In the genomic region with DNA sequence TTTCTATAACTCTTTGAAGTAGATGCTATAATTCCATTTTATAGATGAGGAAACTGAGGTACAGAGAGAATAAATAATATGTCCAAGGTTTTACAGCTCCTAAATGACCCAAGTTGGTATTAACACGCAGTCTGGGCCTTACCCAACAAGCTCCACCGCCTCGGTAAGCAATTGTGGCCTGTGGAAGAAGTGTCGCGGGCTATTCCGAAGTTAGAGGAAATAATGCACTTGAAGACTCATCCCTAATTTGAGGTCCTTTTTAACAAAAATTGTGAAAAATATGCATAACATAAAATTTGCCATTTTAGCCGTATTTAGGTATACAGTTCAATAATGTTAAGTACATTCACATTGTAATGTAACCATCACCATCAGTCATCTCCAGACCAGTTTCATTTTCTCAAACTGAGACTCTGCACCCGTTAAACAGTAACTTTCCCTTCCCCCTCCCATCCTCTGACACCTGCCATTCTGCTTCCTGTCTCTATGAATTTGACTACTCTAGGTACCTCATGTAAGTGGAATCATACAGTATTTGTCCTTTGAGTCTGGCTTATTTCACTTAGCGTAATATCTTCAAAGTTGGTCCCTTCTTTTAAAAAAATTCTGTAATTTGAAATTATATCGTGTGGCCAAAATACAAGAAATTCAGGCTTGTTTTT, we compare ENCODE assay signal across 1 cellular context.
TF ChIP-seq lines count a peak whose summit lies in the region.

No MANE protein-coding gene starts in this region.

TF ChIP-seq in GM12878, 131 proteins besides CTCF, POLR2A, EP300 and RAD21 (continued from another document):
- TF ChIP-seq E2F8 (IDR thresholded peaks at IDR 0.05; ENCODE audit: low read depth, partially characterized antibody) (no peak), CREM (IDR thresholded peaks at IDR 0.05; ENCODE audit: low read depth) (peak; percentile 64; the same call in 1 of the 2 replicates), EED (IDR thresholded peaks at IDR 0.05; ENCODE audit: low read depth) (0 out of 2 replicates have a peak, but pooled peaks have one; percentile 42), RAD51 (IDR thresholded peaks at IDR 0.05) (peak; percentile 26; the same call in 1 of the 2 replicates)
TF ChIP-seq in GM12878: peak in this region for 34.
